Comparison of ENCODE assay signal across 8 cellular contexts in the genomic region with DNA sequence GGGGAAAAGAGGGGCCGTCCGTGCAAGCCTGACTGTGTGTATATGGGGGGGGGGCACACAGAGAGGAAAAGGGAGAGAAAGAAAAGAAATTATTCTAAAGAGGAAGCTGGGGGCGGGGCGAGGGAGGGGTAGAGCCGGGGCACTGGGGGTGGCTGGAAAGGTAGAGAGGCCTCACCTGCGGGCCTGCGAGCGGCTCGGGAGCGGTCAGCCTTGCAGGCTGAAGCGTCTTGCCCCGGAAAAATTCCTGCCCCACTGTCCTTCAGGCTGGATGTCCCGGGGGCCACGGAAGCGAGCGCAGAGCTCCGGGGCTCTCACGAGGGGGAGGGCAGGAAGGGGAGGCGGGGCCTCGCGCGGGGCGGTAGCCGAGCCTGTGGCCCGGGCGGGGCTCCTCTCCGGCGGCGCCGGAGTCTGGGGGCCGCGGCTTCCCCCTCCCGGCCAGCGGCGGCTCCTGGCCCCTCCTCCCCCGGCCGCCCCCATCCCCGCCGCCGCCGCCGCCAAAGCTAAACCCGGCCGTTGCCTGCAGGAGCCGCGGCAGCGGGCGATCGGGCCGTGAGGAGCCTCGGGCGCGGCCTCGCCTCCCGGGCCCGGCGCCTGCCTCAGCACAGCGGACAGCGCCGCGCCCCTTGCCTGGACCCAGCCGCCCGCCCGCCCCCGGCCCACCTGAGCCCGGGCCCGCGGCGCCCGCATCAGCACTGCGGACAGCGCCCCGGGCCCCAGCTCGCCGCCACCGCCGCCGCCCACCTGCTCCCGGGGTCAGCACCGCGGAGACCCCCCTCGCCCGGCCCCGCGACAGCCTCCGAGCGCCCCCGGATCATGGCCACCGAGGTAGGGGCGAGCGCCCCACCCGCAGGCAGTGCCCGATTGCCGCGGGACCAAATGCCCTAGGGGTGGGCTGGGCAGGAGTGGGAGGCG. TPM values are rescaled to one million over a fixed set of nuclear protein-coding genes. Genes with fewer than 3 reads are reported as not detected.
DNase-seq lines count a peak whose midpoint lies in the region; ATAC-seq and TF ChIP-seq lines count a peak whose summit lies in the region.

Gene GOLGA7B, plus strand, starts transcription at position 353 of the 912 bp plus-strand sequence. Its CDS starts 461 bp downstream, at position 814.

- BruUV-seq in mammary epithelial cell (replicated peaks; lab: Mats Ljungman, UMichigan), result no TSS peak

- WGBS in mammary epithelial cell (ENCODE audit: low coverage, missing lambda C conversion rate), result 0% methylated on average over 2 of the region's 96 CpGs

- H3K9me3 ChIP-seq in mammary epithelial cell (replicated peaks; ENCODE audit: insufficient read depth, low read length), result no peaks in the 10 kb centered on the region

- in situ Hi-C loops in mammary epithelial cell (cut with MboI; ENCODE audit: low sequenced_read_pairs in 2 of 2), result no loop called here

- dilution Hi-C loops in mammary epithelial cell (cut with HindIII; ENCODE audit: low sequenced_read_pairs), result no loop called here

- CTCF ChIA-PET in mammary epithelial cell (lab: Charles Lee; ENCODE audit: low non-redundant PET), result no interaction called here

- H3K27ac ChIP-seq in mammary epithelial cell (ENCODE audit: insufficient read depth, low read depth, low read length), result no peak within 1 kb of the TSS

- H3K27me3 ChIP-seq in mammary epithelial cell (ENCODE audit: insufficient read depth, low read length), result no peaks in the 10 kb centered on the region

- H3K79me2 ChIP-seq in mammary epithelial cell (ENCODE audit: insufficient read depth, low read length), result no peaks in the 10 kb centered on the region

- peaks cover 45% of the 10 kb centered on the region for H3K4me1 ChIP-seq in mammary epithelial cell (ENCODE audit: insufficient read depth, low read length)

- peak; percentile 75 for ATAC-seq in GM18505 (IDR thresholded peaks at IDR 0.05; ENCODE audit: unreplicated experiment)
- ATAC-seq in left colon, result peak; percentile 86

- no peak for TF ChIP-seq POLR2A in GM18505 (IDR thresholded peaks at IDR 0.05; ENCODE audit: borderline replicate concordance, extremely low read depth, insufficient read depth, insufficient read length)

- H3K36me3 ChIP-seq in mammary epithelial cell (ENCODE audit: insufficient read depth, low read length), result no peaks in the 10 kb centered on the region

- H2AFZ ChIP-seq in mammary epithelial cell (ENCODE audit: low read depth, low read length), result peak within 1 kb of the TSS; percentile 72

- H3K4me2 ChIP-seq in mammary epithelial cell (ENCODE audit: insufficient read depth, low read depth, low read length), result peak within 1 kb of the TSS; percentile 91

- H4K20me1 ChIP-seq in mammary epithelial cell (ENCODE audit: insufficient read depth, low read length), result no peaks in the 10 kb centered on the region

- TF ChIP-seq CTCF in mammary epithelial cell (conservative IDR thresholded peaks at IDR 0.05 in 1 of 2, IDR thresholded peaks at IDR 0.05 in 1 of 2; ENCODE audit: extremely low read depth in 1 of 2, insufficient read depth in 1 of 2, low read depth in 1 of 2, low read length in 2 of 2), result no peak

- intact Hi-C loops in mammary epithelial cell (cut with micrococcal nuclease), result loop anchor here (2.0 kb wide), 1 partner anchor 21 kb away; no protein-coding TSS in a partner anchor
- intact Hi-C loops in left colon (cut with DNase I, micrococcal nuclease), result no loop called here

- no peak within 1 kb of the TSS for H3K9ac ChIP-seq in mammary epithelial cell (ENCODE audit: insufficient read depth, low read length)

- peak within 1 kb of the TSS; percentile 56 to 60 (median 58) for H3K4me3 ChIP-seq in mammary epithelial cell (replicated peaks in 1 of 3; ENCODE audit: insufficient read depth in 1 of 3, low read depth in 2 of 3, low read length in 3 of 3)

- DNase-seq in HuH-7.5 (ENCODE audit: low spot score), result peak; percentile 71
- DNase-seq in UCSD-AML1 (lab: John Stamatoyannopoulos, UW; ENCODE audit: unreplicated experiment), result peak; percentile 28
- DNase-seq in mammary epithelial cell, result peak; percentile 41
- DNase-seq in left colon, result peak in 1 of 2 donors; percentile 61
- peak; percentile 34 to 36 for DNase-seq in stimulated activated CD4-positive, alpha-beta T cell treated with anti-CD3 and anti-CD28 coated beads, Interleukin-4, amount 100 ng/mL, for 48 hours (ENCODE audit: low read depth in 2 of 2)
- no peak for DNase-seq in GF-D8 (lab: John Stamatoyannopoulos, UW)
- DNase-seq in SW 1271 (lab: John Stamatoyannopoulos, UW), result no peak

RNA-seq across cellular contexts. Expression of gene GOLGA7B, which starts in this region (rescaled TPM):
- total RNA-seq in mammary epithelial cell (1 to 10 TPM in 1 of 2 donors, under 1 TPM in 1; 0.50 to 3.1 TPM), left colon (under 1 TPM; 0.42 to 0.46 TPM)
- polyA plus RNA-seq in mammary epithelial cell, result 1.6 TPM
- 4.2 TPM for polyA minus RNA-seq in mammary epithelial cell

Comparison
In these comparisons a context has a peak if more than half of its experiments do, and no peak if none do; other contexts are left out.
1. Peak in ATAC-seq in left colon; RNA of the gene not detected or under 1 TPM.
2. DNase-seq: peak in HuH-7.5 (single experiment), UCSD-AML1 (single experiment), mammary epithelial cell (single experiment) and stimulated activated CD4-positive, alpha-beta T cell treated with anti-CD3 and anti-CD28 coated beads, Interleukin-4, amount 100 ng/mL, for 48 hours (2 of 2); none in GF-D8 (single experiment) and SW 1271 (0 of 2).